In genomic region chr1:190578015-190578414, GRCh38 we compare ENCODE assay signal across 22 cellular contexts.
DNase-seq lines count a peak whose midpoint lies in the region; ATAC-seq and TF ChIP-seq lines count a peak whose summit lies in the region.
"Had no signal": no experiment of that assay in that cellular context is flagged by ENCODE, and none has a peak within 500 bp of the region (broad histone marks: within the 10 kb centered on the region; RNA-seq: fewer than 3 reads in every experiment).

No MANE protein-coding gene starts in this region.

- no peak overlapping the region for H4K91ac ChIP-seq in IMR-90 (ENCODE audit: insufficient read depth, low read depth, low read length)

- no peaks in the 10 kb centered on the region for H3F3A ChIP-seq in SK-N-SH (replicated peaks; ENCODE audit: insufficient read depth)

- no peak overlapping the region for H2BK5ac ChIP-seq in IMR-90 (ENCODE audit: low read depth, low read length, poor library complexity, severe bottlenecking)

- H2AK5ac ChIP-seq in IMR-90 (ENCODE audit: low read depth, low read length) = no peak overlapping the region

- H3K4ac ChIP-seq in IMR-90 (ENCODE audit: low read depth, low read length) = no peak overlapping the region

- CTCF ChIA-PET in IMR-90 (lab: Yijun Ruan, JAX) = interaction anchor here (1.2 kb wide), 1 partner anchor 29 kb away, joined by 3 read pairs; no protein-coding TSS in a partner anchor
- CTCF ChIA-PET in SK-N-SH (lab: Yijun Ruan, JAX) = no interaction called here

- H3K27ac ChIP-seq in IMR-90 (ENCODE audit: insufficient read depth, low read length) (no peak overlapping the region), SK-N-SH (ENCODE audit: low read depth in 2 of 2, low read length in 1 of 2) (peak overlapping the region in 1 of 2 experiments; percentile 86; a peak in 2 of 4 replicates)
- H3K27ac ChIP-seq: HL-60, uterus had no signal

- H3K9me2 ChIP-seq in SK-N-SH = no peaks in the 10 kb centered on the region

- POLR2A ChIA-PET in IMR-90 (lab: Charles Lee; ENCODE audit: unreplicated experiment) (no interaction called here), SK-N-SH (lab: Yijun Ruan, JAX) (no interaction called here)

- H2AK9ac ChIP-seq in IMR-90 (replicated peaks; ENCODE audit: low read depth, low read length, poor library complexity) = no peak overlapping the region

- 0 out of 2 replicates have a peak overlapping the region, but pooled peaks have one; percentile 29 for H3K14ac ChIP-seq in IMR-90 (replicated peaks; ENCODE audit: low read depth, low read length)

- no peak overlapping the region for H3K56ac ChIP-seq in IMR-90 (ENCODE audit: extremely low read depth, insufficient read depth, low read length)

- no peak overlapping the region for H2BK15ac ChIP-seq in IMR-90 (ENCODE audit: low read depth, low read length)

- TF ChIP-seq POLR2A in IMR-90 (IDR thresholded peaks at IDR 0.05; ENCODE audit: low read depth, low read length) = no peak

- H3K9me1 ChIP-seq in IMR-90 (ENCODE audit: insufficient read depth, low read length) = peaks cover 3% of the 10 kb centered on the region; the same call in 1 of the 2 replicates

- dilution Hi-C loops in IMR-90 (cut with HindIII; ENCODE audit: low sequenced_read_pairs, unreplicated experiment) = no loop called here

- intact Hi-C loops in IMR-90 (cut with micrococcal nuclease) = no loop called here

- H4K20me1 ChIP-seq in IMR-90 (ENCODE audit: insufficient read depth, low read length) (no peaks in the 10 kb centered on the region), SK-N-SH (ENCODE audit: insufficient read depth) (no peaks in the 10 kb centered on the region)

- no peak for TF ChIP-seq CTCF in BE2C (IDR thresholded peaks at IDR 0.05; ENCODE audit: low read depth, low read length)
- no peak for TF ChIP-seq CTCF in IMR-90 (conservative IDR thresholded peaks at IDR 0.05; ENCODE audit: low read depth, low read length)
- TF ChIP-seq CTCF in SK-N-SH (IDR thresholded peaks at IDR 0.05) = no peak

- in situ Hi-C loops in IMR-90 (cut with MboI; ENCODE audit: low sequenced_read_pairs) = no loop called here

- ATAC-seq in IMR-90 (ENCODE audit: low read depth) = no peak
- ATAC-seq in GM18511 (IDR thresholded peaks at IDR 0.05; ENCODE audit: unreplicated experiment) = no peak
- ATAC-seq in HG02610 (IDR thresholded peaks at IDR 0.05; ENCODE audit: unreplicated experiment) = no peak
- ATAC-seq: left lobe of liver, PC-3, sciatic nerve, WTC11 had no signal

- H3K4me3 ChIP-seq in BE2C (ENCODE audit: low read depth, low read length) = peak overlapping the region; percentile 47
- H3K4me3 ChIP-seq in IMR-90 (ENCODE audit: insufficient read depth, low read depth, low read length) = no peak overlapping the region
- peak overlapping the region in 1 of 2 experiments; percentile 32; a peak in 2 of 4 replicates for H3K4me3 ChIP-seq in SK-N-SH (ENCODE audit: low read depth in 2 of 2, low read length in 1 of 2)
- H3K4me3 ChIP-seq: uterus had no signal

- TF ChIP-seq RAD21 in IMR-90 (IDR thresholded peaks at IDR 0.05; ENCODE audit: low read length) (no peak), SK-N-SH (IDR thresholded peaks at IDR 0.05; ENCODE audit: low read length) (no peak)

- no TSS peak for BruUV-seq in IMR-90 (replicated peaks; lab: Mats Ljungman, UMichigan)

- no CpG with 5 or more reads among the region's 5 CpGs for WGBS in IMR-90 (ENCODE audit: extremely low coverage in 2 of 2, insufficient read length in 1 of 2), 2 experiments
- 14% methylated on average over 5 of the region's 5 CpGs for WGBS in SK-N-SH (ENCODE audit: low lambda C conversion rate)

- DNase-seq in BE2C = peak; percentile 56
- no peak for DNase-seq in IMR-90
- DNase-seq in SK-N-SH = peak; percentile 34
- peak; percentile 46 for DNase-seq in fibroblast of peridontal ligament (ENCODE audit: extremely low read depth)
- no peak for DNase-seq in NCI-H2029 (lab: John Stamatoyannopoulos, UW)
- DNase-seq in activated effector memory CD4-positive, alpha-beta T cell treated with Interleukin-2 at 50 U/mL for 16 hours = no peak
- DNase-seq: ACHN; activated CD4-positive, alpha-beta T cell treated with anti-CD3 and anti-CD28 coated beads, Interleukin-2, amount 50 U/mL, for 48 hours; activated T-cell treated with anti-CD3 and anti-CD28 coated beads, Interleukin-2, amount 50 U/mL, for 1 hour; GF-D8; head of caudate nucleus; NCI-H1694; NCI-H526; PC-3; SHP77 treated with DMSO at 0.1 percent for 48 hours; uterus had no signal

- H3K18ac ChIP-seq in IMR-90 (ENCODE audit: low read depth, low read length) = no peak overlapping the region

- no peaks in the 10 kb centered on the region for H3K36me3 ChIP-seq in BE2C
- H3K36me3 ChIP-seq in IMR-90 (ENCODE audit: control insufficient read depth, insufficient read depth, low read length) = no peaks in the 10 kb centered on the region
- H3K36me3 ChIP-seq in SK-N-SH (replicated peaks in 1 of 2; ENCODE audit: control insufficient read depth in 1 of 2, insufficient read depth in 2 of 2, low read length in 1 of 2) = no peaks in the 10 kb centered on the region
- H3K36me3 ChIP-seq: uterus had no signal

- H4K8ac ChIP-seq in IMR-90 (ENCODE audit: low read depth in 2 of 2, low read length in 2 of 2) = no peak overlapping the region

- no peak overlapping the region for H3K9ac ChIP-seq in IMR-90 (ENCODE audit: low read depth, low read length)
- H3K9ac ChIP-seq in SK-N-SH = no peak overlapping the region

- H2AFZ ChIP-seq in IMR-90 (replicated peaks; ENCODE audit: low read length, poor library complexity) (peak overlapping the region; percentile 76), SK-N-SH (ENCODE audit: low read depth) (peak overlapping the region; percentile 52; the same call in 1 of the 2 replicates)

- no peaks in the 10 kb centered on the region for H3K9me3 ChIP-seq in BE2C
- H3K9me3 ChIP-seq in IMR-90 (ENCODE audit: control insufficient read depth, insufficient read depth, low read length) = no peaks in the 10 kb centered on the region
- H3K9me3 ChIP-seq in SK-N-SH = no peaks in the 10 kb centered on the region
- H3K9me3 ChIP-seq: uterus had no signal

- no peak overlapping the region for H2BK20ac ChIP-seq in IMR-90 (ENCODE audit: low read depth, low read length)

- no peak overlapping the region for H4K5ac ChIP-seq in IMR-90 (ENCODE audit: low read depth, low read length)

- H3K79me1 ChIP-seq in IMR-90 (ENCODE audit: low read depth in 1 of 2, low read length in 2 of 2) = no peaks in the 10 kb centered on the region

- H3K4me1 ChIP-seq in BE2C = peaks cover 20% of the 10 kb centered on the region
- H3K4me1 ChIP-seq in IMR-90 (ENCODE audit: control insufficient read depth, insufficient read depth, low read length) = no peaks in the 10 kb centered on the region
- peaks cover 6 to 16% of the 10 kb centered on the region in 2 experiments; a peak in 3 of 4 replicates for H3K4me1 ChIP-seq in SK-N-SH (ENCODE audit: control insufficient read depth in 1 of 2, insufficient read depth in 2 of 2, low read depth in 1 of 2, low read length in 1 of 2)
- H3K4me1 ChIP-seq: uterus had no signal

- H2BK120ac ChIP-seq in IMR-90 (ENCODE audit: low read depth, low read length) = no peak overlapping the region

- H3K79me2 ChIP-seq in SK-N-SH (ENCODE audit: insufficient read depth) = no peaks in the 10 kb centered on the region

- H3K23ac ChIP-seq in IMR-90 (ENCODE audit: low read depth, low read length) = no peak overlapping the region; the same call in 1 of the 2 replicates

- H3K27me3 ChIP-seq in BE2C (no peaks in the 10 kb centered on the region), IMR-90 (ENCODE audit: control insufficient read depth, insufficient read depth, low read length) (no peaks in the 10 kb centered on the region), SK-N-SH (ENCODE audit: insufficient read depth) (no peaks in the 10 kb centered on the region)
- H3K27me3 ChIP-seq: uterus had no signal

- no peak for TF ChIP-seq EP300 in SK-N-SH (IDR thresholded peaks at IDR 0.05; ENCODE audit: borderline replicate concordance in 1 of 2, low read depth in 1 of 2, low read length in 1 of 2)

- H3K4me2 ChIP-seq in IMR-90 (ENCODE audit: low read depth, low read length) (no peak overlapping the region), SK-N-SH (peak overlapping the region; percentile 6)

TF ChIP-seq in IMR-90, 13 proteins besides CTCF, POLR2A, EP300 and RAD21 (continues in another document):
- TF ChIP-seq BHLHE40 (IDR thresholded peaks at IDR 0.05; ENCODE audit: low read depth, low read length) = no peak
- no peak for TF ChIP-seq MAFK (IDR thresholded peaks at IDR 0.05; ENCODE audit: low read depth, low read length)
- TF ChIP-seq RFX5 (IDR thresholded peaks at IDR 0.05; ENCODE audit: low read depth, low read length) = no peak
- TF ChIP-seq MXI1 (IDR thresholded peaks at IDR 0.05; ENCODE audit: borderline replicate concordance, low read depth, low read length) = no peak
- no peak for TF ChIP-seq CEBPB (IDR thresholded peaks at IDR 0.05; ENCODE audit: low read depth, low read length)
- TF ChIP-seq FOS (IDR thresholded peaks at IDR 0.05; ENCODE audit: low read depth, low read length) = no peak

TF ChIP-seq in SK-N-SH, 30 proteins besides CTCF, POLR2A, EP300 and RAD21 (continues in another document):
- TF ChIP-seq RFX5 (IDR thresholded peaks at IDR 0.05; ENCODE audit: low read length) (no peak), TCF12 (IDR thresholded peaks at IDR 0.05) (peak; percentile 70), SMC3 (IDR thresholded peaks at IDR 0.05; ENCODE audit: low read depth, low read length) (no peak), GATA2 (CRISPR knock-in tag; IDR thresholded peaks at IDR 0.05) (peak; percentile 8; the same call in 1 of the 2 replicates), PBX3 (IDR thresholded peaks at IDR 0.05) (no peak), IRF3 (IDR thresholded peaks at IDR 0.05; ENCODE audit: low read depth, low read length) (no peak), NRF1 (IDR thresholded peaks at IDR 0.05; ENCODE audit: low read depth, low read length) (no peak), MEF2A (IDR thresholded peaks at IDR 0.05; ENCODE audit: borderline replicate concordance, low read depth) (no peak)

Comparison
In these comparisons a context has a peak if more than half of its experiments do, and no peak if none do; other contexts are left out.
1. DNase-seq: peak in BE2C (single experiment), SK-N-SH (single experiment) and fibroblast of peridontal ligament (single experiment); none in IMR-90 (single experiment), NCI-H2029 (single experiment) and activated effector memory CD4-positive, alpha-beta T cell treated with Interleukin-2 at 50 U/mL for 16 hours (single experiment).